Comparison of ENCODE assay signal across 20 cellular contexts in the genomic region with DNA sequence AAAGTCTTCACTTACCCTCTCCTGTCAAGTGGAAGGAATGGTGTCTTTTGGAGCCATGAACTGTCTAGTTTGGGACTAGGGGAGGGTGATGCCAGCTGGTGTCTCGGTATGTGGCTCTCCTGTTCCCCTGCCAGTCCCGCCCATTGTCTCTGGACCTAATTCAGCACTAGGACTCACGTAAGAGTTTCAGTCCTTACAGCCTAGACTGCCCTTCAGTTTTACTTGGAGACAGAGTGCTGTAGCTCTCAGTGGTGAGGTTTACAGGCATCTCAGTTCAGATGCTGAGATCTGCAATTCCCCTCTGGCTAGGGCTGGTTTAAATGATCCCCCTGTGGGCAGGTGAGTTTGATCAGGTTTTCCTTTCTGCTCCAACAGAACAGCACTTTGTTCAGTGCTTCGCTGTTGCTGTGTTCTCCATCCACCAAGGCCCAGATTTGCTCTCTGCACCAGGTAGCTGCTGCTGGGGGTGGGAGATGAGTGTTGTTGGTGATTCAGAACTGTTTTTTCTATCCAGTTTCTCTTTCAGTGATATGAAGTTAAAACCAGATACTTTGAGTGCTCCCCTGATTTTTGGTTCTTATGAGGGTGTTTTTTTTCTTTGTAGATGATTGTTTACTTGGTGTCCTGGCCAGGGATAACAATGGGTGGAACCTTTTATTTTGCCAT.
"Had no signal": no experiment of that assay in that cellular context is flagged by ENCODE, and none has a peak within 500 bp of the region (broad histone marks: within the 10 kb centered on the region; RNA-seq: fewer than 3 reads in every experiment).

No MANE protein-coding gene starts in this region.

- H3K36me3 ChIP-seq: esophagus squamous epithelium, stomach, vagina had no signal

- H3K4me1 ChIP-seq: esophagus squamous epithelium, psoas muscle, stomach, vagina had no signal

- H3K27ac ChIP-seq: esophagus squamous epithelium, psoas muscle, skin epidermis, stomach, vagina had no signal

- H3K9me3 ChIP-seq: psoas muscle, vagina had no signal

- DNase-seq: activated CD4-positive, alpha-beta memory T cell treated with anti-CD3 and anti-CD28 coated beads, Interleukin-2, amount 10 ng/mL, durations not matched to agents 7 days and 5 days; activated CD4-positive, alpha-beta T cell treated with anti-CD3 and anti-CD28 coated beads for 48 hours; activated CD4-positive, CD25-positive, alpha-beta regulatory T cell; activated naive CD4-positive, alpha-beta T cell treated with Interleukin-2 at 50 U/mL for 16 hours; activated naive CD8-positive, alpha-beta T cell treated with anti-CD3 and anti-CD28 coated beads, Interleukin-2, amount 50 U/mL, for 24 hours; activated T-cell treated with anti-CD3 and anti-CD28 coated beads, Interleukin-2, amount 50 U/mL, for 24 hours; anterior cingulate cortex; caudate nucleus; effector memory CD8-positive, alpha-beta T cell; esophagus squamous epithelium; right cardiac atrium; stimulated activated CD4-positive, alpha-beta T cell treated with anti-CD3 and anti-CD28 coated beads, Interleukin-15, amount 100 ng/mL, for 24 hours; stimulated activated CD4-positive, alpha-beta T cell treated with anti-CD3 and anti-CD28 coated beads, Interleukin-4, amount 100 ng/mL, for 1 hour; stomach had no signal

- H3K4me3 Mint-ChIP-seq: activated CD4-positive, alpha-beta memory T cell treated with anti-CD3 and anti-CD28 coated beads, Interleukin-2, amount 10 ng/mL, durations not matched to agents 7 days and 5 days; activated naive CD8-positive, alpha-beta T cell treated with anti-CD3 and anti-CD28 coated beads, Interleukin-2, amount 50 U/mL, for 24 hours; activated T-cell treated with anti-CD3 and anti-CD28 coated beads, Interleukin-2, amount 50 U/mL, for 24 hours; brain; effector memory CD8-positive, alpha-beta T cell; memory B cell had no signal

- H3K4me1 Mint-ChIP-seq: activated CD4-positive, alpha-beta memory T cell treated with anti-CD3 and anti-CD28 coated beads, Interleukin-2, amount 10 ng/mL, durations not matched to agents 7 days and 5 days; activated naive CD8-positive, alpha-beta T cell treated with anti-CD3 and anti-CD28 coated beads, Interleukin-2, amount 50 U/mL, for 24 hours; brain; memory B cell had no signal

- H3K36me3 Mint-ChIP-seq: brain, memory B cell had no signal

- H3K4me3 ChIP-seq: esophagus squamous epithelium, psoas muscle, skin epidermis, stomach, vagina had no signal

- H3K27ac Mint-ChIP-seq: activated CD4-positive, alpha-beta memory T cell treated with anti-CD3 and anti-CD28 coated beads, Interleukin-2, amount 10 ng/mL, durations not matched to agents 7 days and 5 days; activated naive CD8-positive, alpha-beta T cell treated with anti-CD3 and anti-CD28 coated beads, Interleukin-2, amount 50 U/mL, for 24 hours; activated T-cell treated with anti-CD3 and anti-CD28 coated beads, Interleukin-2, amount 50 U/mL, for 24 hours; activated T-helper 2 cell treated with anti-CD3 and anti-CD28 coated beads, Interferon-gamma antibody, Interleukin-2, Interleukin-4, amounts not matched to agents 10 μg/mL and 5 μg/mL and 100 μg/mL, durations not matched to agents 14 hours and 24 hours and 36 hours; brain; effector memory CD8-positive, alpha-beta T cell; memory B cell had no signal

- ATAC-seq: activated naive CD8-positive, alpha-beta T cell treated with anti-CD3 and anti-CD28 coated beads, Interleukin-2, amount 50 U/mL, for 24 hours; effector memory CD8-positive, alpha-beta T cell; psoas muscle; right cardiac atrium had no signal

- H3K27me3 ChIP-seq: esophagus squamous epithelium, stomach, vagina had no signal

- H3K27me3 Mint-ChIP-seq: activated CD4-positive, alpha-beta memory T cell treated with anti-CD3 and anti-CD28 coated beads, Interleukin-2, amount 10 ng/mL, durations not matched to agents 7 days and 5 days; activated naive CD8-positive, alpha-beta T cell treated with anti-CD3 and anti-CD28 coated beads, Interleukin-2, amount 50 U/mL, for 24 hours; activated T-cell treated with anti-CD3 and anti-CD28 coated beads, Interleukin-2, amount 50 U/mL, for 24 hours; effector memory CD8-positive, alpha-beta T cell; memory B cell had no signal
